Comparison of ENCODE assay signal across 1 cellular context in the genomic region with DNA sequence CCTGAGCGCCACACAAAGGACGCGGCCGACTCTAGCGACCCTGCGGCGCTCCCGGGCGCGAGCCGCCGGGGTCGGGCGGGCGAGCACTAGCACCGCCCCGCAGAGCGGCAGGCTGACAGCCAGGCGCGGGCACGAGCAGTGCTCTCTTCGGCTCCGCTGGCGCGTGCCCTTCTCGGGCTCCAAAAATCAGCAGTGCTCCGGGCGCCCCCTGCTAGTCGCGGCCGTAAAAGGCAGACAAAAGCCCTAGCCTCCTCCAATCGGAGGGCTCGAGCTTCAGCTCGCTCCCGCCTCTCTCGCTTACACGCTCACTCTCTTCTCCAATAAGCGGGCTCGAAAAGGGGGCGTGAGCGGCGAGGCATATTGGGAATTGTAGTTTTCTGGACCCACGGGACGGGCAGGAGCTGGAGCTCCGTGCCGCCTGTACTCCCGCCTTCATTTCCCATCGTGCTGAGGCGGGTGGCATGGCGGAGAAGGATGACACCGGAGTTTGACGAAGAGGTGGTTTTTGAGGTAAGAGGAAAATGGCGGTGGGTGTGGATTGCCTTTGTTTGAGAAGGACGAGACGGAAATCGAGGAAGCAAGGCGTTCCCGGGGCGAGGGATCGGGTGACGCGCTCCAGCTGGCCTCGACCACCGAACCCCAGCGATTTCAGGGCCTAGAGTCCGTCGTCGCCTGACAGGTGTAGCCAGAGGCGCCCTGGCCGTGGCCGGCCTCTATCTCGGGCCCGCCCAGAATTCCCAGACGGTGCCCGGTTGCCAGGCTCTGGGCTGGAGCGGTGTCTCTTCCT.
TF ChIP-seq lines count a peak whose summit lies in the region.

A gene (minus strand): TSS at position 91 of the 787 bp plus-strand sequence. CDS start 227 bp downstream, outside the sequence.
A gene with protein sequence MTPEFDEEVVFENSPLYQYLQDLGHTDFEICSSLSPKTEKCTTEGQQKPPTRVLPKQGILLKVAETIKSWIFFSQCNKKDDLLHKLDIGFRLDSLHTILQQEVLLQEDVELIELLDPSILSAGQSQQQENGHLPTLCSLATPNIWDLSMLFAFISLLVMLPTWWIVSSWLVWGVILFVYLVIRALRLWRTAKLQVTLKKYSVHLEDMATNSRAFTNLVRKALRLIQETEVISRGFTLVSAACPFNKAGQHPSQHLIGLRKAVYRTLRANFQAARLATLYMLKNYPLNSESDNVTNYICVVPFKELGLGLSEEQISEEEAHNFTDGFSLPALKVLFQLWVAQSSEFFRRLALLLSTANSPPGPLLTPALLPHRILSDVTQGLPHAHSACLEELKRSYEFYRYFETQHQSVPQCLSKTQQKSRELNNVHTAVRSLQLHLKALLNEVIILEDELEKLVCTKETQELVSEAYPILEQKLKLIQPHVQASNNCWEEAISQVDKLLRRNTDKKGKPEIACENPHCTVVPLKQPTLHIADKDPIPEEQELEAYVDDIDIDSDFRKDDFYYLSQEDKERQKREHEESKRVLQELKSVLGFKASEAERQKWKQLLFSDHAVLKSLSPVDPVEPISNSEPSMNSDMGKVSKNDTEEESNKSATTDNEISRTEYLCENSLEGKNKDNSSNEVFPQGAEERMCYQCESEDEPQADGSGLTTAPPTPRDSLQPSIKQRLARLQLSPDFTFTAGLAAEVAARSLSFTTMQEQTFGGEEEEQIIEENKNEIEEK (plus strand): TSS at position 431 of the 787 bp plus-strand sequence. CDS start 44 bp downstream, at position 475.

TF ChIP-seq in K562, 482 proteins besides CTCF, POLR2A, EP300 and RAD21 (continued from another document and continues in another):
- TF ChIP-seq, protein P1, sequence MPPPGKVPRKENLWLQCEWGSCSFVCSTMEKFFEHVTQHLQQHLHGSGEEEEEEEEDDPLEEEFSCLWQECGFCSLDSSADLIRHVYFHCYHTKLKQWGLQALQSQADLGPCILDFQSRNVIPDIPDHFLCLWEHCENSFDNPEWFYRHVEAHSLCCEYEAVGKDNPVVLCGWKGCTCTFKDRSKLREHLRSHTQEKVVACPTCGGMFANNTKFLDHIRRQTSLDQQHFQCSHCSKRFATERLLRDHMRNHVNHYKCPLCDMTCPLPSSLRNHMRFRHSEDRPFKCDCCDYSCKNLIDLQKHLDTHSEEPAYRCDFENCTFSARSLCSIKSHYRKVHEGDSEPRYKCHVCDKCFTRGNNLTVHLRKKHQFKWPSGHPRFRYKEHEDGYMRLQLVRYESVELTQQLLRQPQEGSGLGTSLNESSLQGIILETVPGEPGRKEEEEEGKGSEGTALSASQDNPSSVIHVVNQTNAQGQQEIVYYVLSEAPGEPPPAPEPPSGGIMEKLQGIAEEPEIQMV (tag; conservative IDR thresholded peaks at IDR 0.05; ENCODE audit: low read depth) = no peak
- no peak for TF ChIP-seq ERF (CRISPR knock-in tag; IDR thresholded peaks at IDR 0.05)
- TF ChIP-seq, protein P2, sequence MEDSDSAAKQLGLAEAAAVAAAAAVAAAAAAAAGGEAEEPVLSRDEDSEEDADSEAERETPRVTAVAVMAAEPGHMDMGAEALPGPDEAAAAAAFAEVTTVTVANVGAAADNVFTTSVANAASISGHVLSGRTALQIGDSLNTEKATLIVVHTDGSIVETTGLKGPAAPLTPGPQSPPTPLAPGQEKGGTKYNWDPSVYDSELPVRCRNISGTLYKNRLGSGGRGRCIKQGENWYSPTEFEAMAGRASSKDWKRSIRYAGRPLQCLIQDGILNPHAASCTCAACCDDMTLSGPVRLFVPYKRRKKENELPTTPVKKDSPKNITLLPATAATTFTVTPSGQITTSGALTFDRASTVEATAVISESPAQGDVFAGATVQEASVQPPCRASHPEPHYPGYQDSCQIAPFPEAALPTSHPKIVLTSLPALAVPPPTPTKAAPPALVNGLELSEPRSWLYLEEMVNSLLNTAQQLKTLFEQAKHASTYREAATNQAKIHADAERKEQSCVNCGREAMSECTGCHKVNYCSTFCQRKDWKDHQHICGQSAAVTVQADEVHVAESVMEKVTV (CRISPR knock-in tag; IDR thresholded peaks at IDR 0.05) = peak; percentile 93
- TF ChIP-seq, protein P3, sequence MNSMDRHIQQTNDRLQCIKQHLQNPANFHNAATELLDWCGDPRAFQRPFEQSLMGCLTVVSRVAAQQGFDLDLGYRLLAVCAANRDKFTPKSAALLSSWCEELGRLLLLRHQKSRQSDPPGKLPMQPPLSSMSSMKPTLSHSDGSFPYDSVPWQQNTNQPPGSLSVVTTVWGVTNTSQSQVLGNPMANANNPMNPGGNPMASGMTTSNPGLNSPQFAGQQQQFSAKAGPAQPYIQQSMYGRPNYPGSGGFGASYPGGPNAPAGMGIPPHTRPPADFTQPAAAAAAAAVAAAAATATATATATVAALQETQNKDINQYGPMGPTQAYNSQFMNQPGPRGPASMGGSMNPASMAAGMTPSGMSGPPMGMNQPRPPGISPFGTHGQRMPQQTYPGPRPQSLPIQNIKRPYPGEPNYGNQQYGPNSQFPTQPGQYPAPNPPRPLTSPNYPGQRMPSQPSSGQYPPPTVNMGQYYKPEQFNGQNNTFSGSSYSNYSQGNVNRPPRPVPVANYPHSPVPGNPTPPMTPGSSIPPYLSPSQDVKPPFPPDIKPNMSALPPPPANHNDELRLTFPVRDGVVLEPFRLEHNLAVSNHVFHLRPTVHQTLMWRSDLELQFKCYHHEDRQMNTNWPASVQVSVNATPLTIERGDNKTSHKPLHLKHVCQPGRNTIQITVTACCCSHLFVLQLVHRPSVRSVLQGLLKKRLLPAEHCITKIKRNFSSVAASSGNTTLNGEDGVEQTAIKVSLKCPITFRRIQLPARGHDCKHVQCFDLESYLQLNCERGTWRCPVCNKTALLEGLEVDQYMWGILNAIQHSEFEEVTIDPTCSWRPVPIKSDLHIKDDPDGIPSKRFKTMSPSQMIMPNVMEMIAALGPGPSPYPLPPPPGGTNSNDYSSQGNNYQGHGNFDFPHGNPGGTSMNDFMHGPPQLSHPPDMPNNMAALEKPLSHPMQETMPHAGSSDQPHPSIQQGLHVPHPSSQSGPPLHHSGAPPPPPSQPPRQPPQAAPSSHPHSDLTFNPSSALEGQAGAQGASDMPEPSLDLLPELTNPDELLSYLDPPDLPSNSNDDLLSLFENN (IDR thresholded peaks at IDR 0.05; ENCODE audit: low read depth in 2 of 2, low read length in 2 of 2) = peak in 1 of 2 experiments; percentile 17; a peak in 2 of 4 replicates
- TF ChIP-seq DPF2 (IDR thresholded peaks at IDR 0.05) = no peak
- TF ChIP-seq, protein P4, sequence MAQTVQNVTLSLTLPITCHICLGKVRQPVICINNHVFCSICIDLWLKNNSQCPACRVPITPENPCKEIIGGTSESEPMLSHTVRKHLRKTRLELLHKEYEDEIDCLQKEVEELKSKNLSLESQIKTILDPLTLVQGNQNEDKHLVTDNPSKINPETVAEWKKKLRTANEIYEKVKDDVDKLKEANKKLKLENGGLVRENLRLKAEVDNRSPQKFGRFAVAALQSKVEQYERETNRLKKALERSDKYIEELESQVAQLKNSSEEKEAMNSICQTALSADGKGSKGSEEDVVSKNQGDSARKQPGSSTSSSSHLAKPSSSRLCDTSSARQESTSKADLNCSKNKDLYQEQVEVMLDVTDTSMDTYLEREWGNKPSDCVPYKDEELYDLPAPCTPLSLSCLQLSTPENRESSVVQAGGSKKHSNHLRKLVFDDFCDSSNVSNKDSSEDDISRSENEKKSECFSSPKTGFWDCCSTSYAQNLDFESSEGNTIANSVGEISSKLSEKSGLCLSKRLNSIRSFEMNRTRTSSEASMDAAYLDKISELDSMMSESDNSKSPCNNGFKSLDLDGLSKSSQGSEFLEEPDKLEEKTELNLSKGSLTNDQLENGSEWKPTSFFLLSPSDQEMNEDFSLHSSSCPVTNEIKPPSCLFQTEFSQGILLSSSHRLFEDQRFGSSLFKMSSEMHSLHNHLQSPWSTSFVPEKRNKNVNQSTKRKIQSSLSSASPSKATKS (CRISPR knock-in tag; IDR thresholded peaks at IDR 0.05) = no peak
- TF ChIP-seq, protein P5, sequence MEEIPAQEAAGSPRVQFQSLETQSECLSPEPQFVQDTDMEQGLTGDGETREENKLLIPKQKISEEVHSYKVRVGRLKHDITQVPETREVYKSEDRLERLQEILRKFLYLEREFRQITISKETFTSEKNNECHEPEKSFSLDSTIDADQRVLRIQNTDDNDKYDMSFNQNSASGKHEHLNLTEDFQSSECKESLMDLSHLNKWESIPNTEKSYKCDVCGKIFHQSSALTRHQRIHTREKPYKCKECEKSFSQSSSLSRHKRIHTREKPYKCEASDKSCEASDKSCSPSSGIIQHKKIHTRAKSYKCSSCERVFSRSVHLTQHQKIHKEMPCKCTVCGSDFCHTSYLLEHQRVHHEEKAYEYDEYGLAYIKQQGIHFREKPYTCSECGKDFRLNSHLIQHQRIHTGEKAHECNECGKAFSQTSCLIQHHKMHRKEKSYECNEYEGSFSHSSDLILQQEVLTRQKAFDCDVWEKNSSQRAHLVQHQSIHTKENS (CRISPR knock-in tag; IDR thresholded peaks at IDR 0.05) = no peak
- TF ChIP-seq MIER1 (IDR thresholded peaks at IDR 0.05; ENCODE audit: low read depth) = no peak
- no peak for TF ChIP-seq MAFG (tag; conservative IDR thresholded peaks at IDR 0.05)
- no peak for TF ChIP-seq CBFA2T3 (IDR thresholded peaks at IDR 0.05)
- TF ChIP-seq PCBP1 (IDR thresholded peaks at IDR 0.05; ENCODE audit: low read depth, low read length, poor library complexity, severe bottlenecking) = no peak
- TF ChIP-seq, protein P6, sequence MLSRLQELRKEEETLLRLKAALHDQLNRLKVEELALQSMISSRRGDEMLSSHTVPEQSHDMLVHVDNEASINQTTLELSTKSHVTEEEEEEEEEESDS (CRISPR knock-in tag; IDR thresholded peaks at IDR 0.05) = no peak
- TF ChIP-seq, protein P7, sequence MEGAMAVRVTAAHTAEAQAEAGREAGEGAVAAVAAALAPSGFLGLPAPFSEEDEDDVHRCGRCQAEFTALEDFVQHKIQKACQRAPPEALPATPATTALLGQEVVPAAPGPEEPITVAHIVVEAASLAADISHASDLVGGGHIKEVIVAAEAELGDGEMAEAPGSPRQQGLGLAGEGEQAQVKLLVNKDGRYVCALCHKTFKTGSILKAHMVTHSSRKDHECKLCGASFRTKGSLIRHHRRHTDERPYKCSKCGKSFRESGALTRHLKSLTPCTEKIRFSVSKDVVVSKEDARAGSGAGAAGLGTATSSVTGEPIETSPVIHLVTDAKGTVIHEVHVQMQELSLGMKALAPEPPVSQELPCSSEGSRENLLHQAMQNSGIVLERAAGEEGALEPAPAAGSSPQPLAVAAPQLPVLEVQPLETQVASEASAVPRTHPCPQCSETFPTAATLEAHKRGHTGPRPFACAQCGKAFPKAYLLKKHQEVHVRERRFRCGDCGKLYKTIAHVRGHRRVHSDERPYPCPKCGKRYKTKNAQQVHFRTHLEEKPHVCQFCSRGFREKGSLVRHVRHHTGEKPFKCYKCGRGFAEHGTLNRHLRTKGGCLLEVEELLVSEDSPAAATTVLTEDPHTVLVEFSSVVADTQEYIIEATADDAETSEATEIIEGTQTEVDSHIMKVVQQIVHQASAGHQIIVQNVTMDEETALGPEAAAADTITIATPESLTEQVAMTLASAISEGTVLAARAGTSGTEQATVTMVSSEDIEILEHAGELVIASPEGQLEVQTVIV (CRISPR knock-in tag; IDR thresholded peaks at IDR 0.05; ENCODE audit: borderline replicate concordance) = no peak
- no peak for TF ChIP-seq KDM1A (IDR thresholded peaks at IDR 0.05)
- no peak for TF ChIP-seq EZH2 (IDR thresholded peaks at IDR 0.05; ENCODE audit: borderline replicate concordance, low read depth, low read length)
- TF ChIP-seq U2AF2 (optimal IDR thresholded peaks at IDR 0.05; ENCODE audit: low read depth, low read length) = no peak
- TF ChIP-seq, protein P8, sequence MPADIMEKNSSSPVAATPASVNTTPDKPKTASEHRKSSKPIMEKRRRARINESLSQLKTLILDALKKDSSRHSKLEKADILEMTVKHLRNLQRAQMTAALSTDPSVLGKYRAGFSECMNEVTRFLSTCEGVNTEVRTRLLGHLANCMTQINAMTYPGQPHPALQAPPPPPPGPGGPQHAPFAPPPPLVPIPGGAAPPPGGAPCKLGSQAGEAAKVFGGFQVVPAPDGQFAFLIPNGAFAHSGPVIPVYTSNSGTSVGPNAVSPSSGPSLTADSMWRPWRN (IDR thresholded peaks at IDR 0.05; ENCODE audit: low read depth) = peak; percentile 58; the same call in 1 of the 2 replicates
- TF ChIP-seq, protein P9, sequence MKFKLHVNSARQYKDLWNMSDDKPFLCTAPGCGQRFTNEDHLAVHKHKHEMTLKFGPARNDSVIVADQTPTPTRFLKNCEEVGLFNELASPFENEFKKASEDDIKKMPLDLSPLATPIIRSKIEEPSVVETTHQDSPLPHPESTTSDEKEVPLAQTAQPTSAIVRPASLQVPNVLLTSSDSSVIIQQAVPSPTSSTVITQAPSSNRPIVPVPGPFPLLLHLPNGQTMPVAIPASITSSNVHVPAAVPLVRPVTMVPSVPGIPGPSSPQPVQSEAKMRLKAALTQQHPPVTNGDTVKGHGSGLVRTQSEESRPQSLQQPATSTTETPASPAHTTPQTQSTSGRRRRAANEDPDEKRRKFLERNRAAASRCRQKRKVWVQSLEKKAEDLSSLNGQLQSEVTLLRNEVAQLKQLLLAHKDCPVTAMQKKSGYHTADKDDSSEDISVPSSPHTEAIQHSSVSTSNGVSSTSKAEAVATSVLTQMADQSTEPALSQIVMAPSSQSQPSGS (CRISPR knock-in tag; IDR thresholded peaks at IDR 0.05) = no peak
- TF ChIP-seq, protein P10, sequence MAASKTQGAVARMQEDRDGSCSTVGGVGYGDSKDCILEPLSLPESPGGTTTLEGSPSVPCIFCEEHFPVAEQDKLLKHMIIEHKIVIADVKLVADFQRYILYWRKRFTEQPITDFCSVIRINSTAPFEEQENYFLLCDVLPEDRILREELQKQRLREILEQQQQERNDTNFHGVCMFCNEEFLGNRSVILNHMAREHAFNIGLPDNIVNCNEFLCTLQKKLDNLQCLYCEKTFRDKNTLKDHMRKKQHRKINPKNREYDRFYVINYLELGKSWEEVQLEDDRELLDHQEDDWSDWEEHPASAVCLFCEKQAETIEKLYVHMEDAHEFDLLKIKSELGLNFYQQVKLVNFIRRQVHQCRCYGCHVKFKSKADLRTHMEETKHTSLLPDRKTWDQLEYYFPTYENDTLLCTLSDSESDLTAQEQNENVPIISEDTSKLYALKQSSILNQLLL (CRISPR knock-in tag; IDR thresholded peaks at IDR 0.05; ENCODE audit: borderline replicate concordance) = no peak
- TF ChIP-seq ZNF316 (IDR thresholded peaks at IDR 0.05) = peak; percentile 12; the same call in 1 of the 2 replicates
- TF ChIP-seq SAFB (IDR thresholded peaks at IDR 0.05; ENCODE audit: borderline replicate concordance, low read depth, low read length) = no peak
- no peak for TF ChIP-seq ZBTB8A (IDR thresholded peaks at IDR 0.05; ENCODE audit: partially characterized antibody)
- no peak for TF ChIP-seq ESRRA (IDR thresholded peaks at IDR 0.05; ENCODE audit: borderline replicate concordance, low read depth)
- TF ChIP-seq CTBP1 (IDR thresholded peaks at IDR 0.05; ENCODE audit: borderline replicate concordance) = peak; percentile 95
- TF ChIP-seq ZNF212 (CRISPR knock-in tag; IDR thresholded peaks at IDR 0.05) = no peak
- TF ChIP-seq, protein P11, sequence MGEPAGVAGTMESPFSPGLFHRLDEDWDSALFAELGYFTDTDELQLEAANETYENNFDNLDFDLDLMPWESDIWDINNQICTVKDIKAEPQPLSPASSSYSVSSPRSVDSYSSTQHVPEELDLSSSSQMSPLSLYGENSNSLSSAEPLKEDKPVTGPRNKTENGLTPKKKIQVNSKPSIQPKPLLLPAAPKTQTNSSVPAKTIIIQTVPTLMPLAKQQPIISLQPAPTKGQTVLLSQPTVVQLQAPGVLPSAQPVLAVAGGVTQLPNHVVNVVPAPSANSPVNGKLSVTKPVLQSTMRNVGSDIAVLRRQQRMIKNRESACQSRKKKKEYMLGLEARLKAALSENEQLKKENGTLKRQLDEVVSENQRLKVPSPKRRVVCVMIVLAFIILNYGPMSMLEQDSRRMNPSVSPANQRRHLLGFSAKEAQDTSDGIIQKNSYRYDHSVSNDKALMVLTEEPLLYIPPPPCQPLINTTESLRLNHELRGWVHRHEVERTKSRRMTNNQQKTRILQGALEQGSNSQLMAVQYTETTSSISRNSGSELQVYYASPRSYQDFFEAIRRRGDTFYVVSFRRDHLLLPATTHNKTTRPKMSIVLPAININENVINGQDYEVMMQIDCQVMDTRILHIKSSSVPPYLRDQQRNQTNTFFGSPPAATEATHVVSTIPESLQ (CRISPR knock-in tag; IDR thresholded peaks at IDR 0.05) = no peak
- TF ChIP-seq XRCC4 (IDR thresholded peaks at IDR 0.05; ENCODE audit: extremely low read depth, insufficient read depth, insufficient read length) = no peak
- TF ChIP-seq L3MBTL2 (IDR thresholded peaks at IDR 0.05) = peak; percentile 91
- TF ChIP-seq ZFP36 (IDR thresholded peaks at IDR 0.05; ENCODE audit: low read depth, low read length, partially characterized antibody) = no peak
